8 cellular contexts compared by ENCODE assay signal in genomic region chr15:70569139-70569717, GRCh38.
DNase-seq lines count a peak whose midpoint lies in the region; ATAC-seq, FAIRE-seq and TF ChIP-seq lines count a peak whose summit lies in the region.

No MANE protein-coding gene starts in this region.

- H3K27me3 ChIP-seq in astrocyte (ENCODE audit: insufficient read depth, low read length), result peaks cover 4% of the 10 kb centered on the region
- no peaks in the 10 kb centered on the region for H3K27me3 ChIP-seq in uterus

- no peak overlapping the region for H2AFZ ChIP-seq in astrocyte (ENCODE audit: low read depth, low read length)

- peaks cover 17% of the 10 kb centered on the region for H3K36me3 Mint-ChIP-seq in astrocyte (ENCODE audit: low read depth, unreplicated experiment)
- no peaks in the 10 kb centered on the region for H3K36me3 Mint-ChIP-seq in stimulated activated effector memory CD8-positive, alpha-beta T cell treated with anti-CD3 and anti-CD28 coated beads, Interleukin-12 subunit alpha, Interleukin-12 subunit beta, amount 100 ng/mL, for 72 hours

- TF ChIP-seq CTCF in astrocyte (IDR thresholded peaks at IDR 0.05; ENCODE audit: insufficient read depth, low read depth, low read length), result peak; percentile 54
- TF ChIP-seq CTCF in uterus (IDR thresholded peaks at IDR 0.05), result peak; percentile 20 to 40 (median 24)

- DNase-seq in Ammon's horn (ENCODE audit: low spot score) (peak; percentile 72), astrocyte (ENCODE audit: low read depth) (peak; percentile 55), iPS-NIHi11 (ENCODE audit: low spot score) (peak; percentile 55), uterus (peak in 1 of 2 donors; percentile 18), NCI-H774 (lab: John Stamatoyannopoulos, UW) (no peak), NCI-H128 (lab: John Stamatoyannopoulos, UW; ENCODE audit: unreplicated experiment) (no peak)
- no peak for DNase-seq in stimulated activated effector memory CD8-positive, alpha-beta T cell treated with anti-CD3 and anti-CD28 coated beads, Interleukin-12 subunit alpha, Interleukin-12 subunit beta, amount 100 ng/mL, for 72 hours (ENCODE audit: low spot score in 2 of 2)

- H3K4me3 ChIP-seq in astrocyte (ENCODE audit: insufficient read depth, low read depth, low read length), result no peak overlapping the region
- no peak overlapping the region for H3K4me3 ChIP-seq in uterus

- H3K36me3 ChIP-seq in astrocyte (ENCODE audit: insufficient read depth, low read length) (no peaks in the 10 kb centered on the region), uterus (no peaks in the 10 kb centered on the region)

- H3K4me2 ChIP-seq in astrocyte (ENCODE audit: low read length), result no peak overlapping the region

- ATAC-seq in stimulated activated effector memory CD8-positive, alpha-beta T cell treated with anti-CD3 and anti-CD28 coated beads, Interleukin-12 subunit alpha, Interleukin-12 subunit beta, amount 100 ng/mL, for 72 hours, result no peak

- no peak for TF ChIP-seq EP300 in Ishikawa (IDR thresholded peaks at IDR 0.05; ENCODE audit: borderline replicate concordance)

- intact Hi-C loops in uterus (cut with DNase I; ENCODE audit: low total_unique reads), result no loop called here

- no peak overlapping the region for H3K9ac ChIP-seq in astrocyte (ENCODE audit: low read length)

- no peaks in the 10 kb centered on the region for H3K4me1 ChIP-seq in astrocyte (ENCODE audit: insufficient read depth, low read length)
- H3K4me1 ChIP-seq in uterus, result no peaks in the 10 kb centered on the region

- no peak for FAIRE-seq in astrocyte (lab: Jason Lieb, UNC)

- H4K20me1 ChIP-seq in astrocyte (ENCODE audit: insufficient read depth, low read length), result no peaks in the 10 kb centered on the region

- peaks cover 8% of the 10 kb centered on the region for H3K4me1 Mint-ChIP-seq in astrocyte (ENCODE audit: low read depth, unreplicated experiment)
- H3K4me1 Mint-ChIP-seq in stimulated activated effector memory CD8-positive, alpha-beta T cell treated with anti-CD3 and anti-CD28 coated beads, Interleukin-12 subunit alpha, Interleukin-12 subunit beta, amount 100 ng/mL, for 72 hours, result peaks cover 7% of the 10 kb centered on the region

- TF ChIP-seq RAD21 in Ishikawa (IDR thresholded peaks at IDR 0.05; ENCODE audit: low read depth), result peak; percentile 83

- H3K79me2 ChIP-seq in astrocyte (ENCODE audit: insufficient read depth, low read length), result no peaks in the 10 kb centered on the region

- H3K27ac ChIP-seq in astrocyte (ENCODE audit: low read depth, low read length), result no peak overlapping the region
- H3K27ac ChIP-seq in uterus, result no peak overlapping the region

- peaks cover 14% of the 10 kb centered on the region for H3K9me3 Mint-ChIP-seq in astrocyte (ENCODE audit: unreplicated experiment)
- peaks cover 2% of the 10 kb centered on the region for H3K9me3 Mint-ChIP-seq in stimulated activated effector memory CD8-positive, alpha-beta T cell treated with anti-CD3 and anti-CD28 coated beads, Interleukin-12 subunit alpha, Interleukin-12 subunit beta, amount 100 ng/mL, for 72 hours

- TF ChIP-seq POLR2A in uterus (IDR thresholded peaks at IDR 0.05), result no peak

- H3K4me3 Mint-ChIP-seq in astrocyte (ENCODE audit: unreplicated experiment), result no peak overlapping the region
- H3K4me3 Mint-ChIP-seq in stimulated activated effector memory CD8-positive, alpha-beta T cell treated with anti-CD3 and anti-CD28 coated beads, Interleukin-12 subunit alpha, Interleukin-12 subunit beta, amount 100 ng/mL, for 72 hours, result no peak overlapping the region

- no peaks in the 10 kb centered on the region for H3K9me3 ChIP-seq in astrocyte (ENCODE audit: insufficient read depth, low read depth, low read length)
- H3K9me3 ChIP-seq in uterus, result no peaks in the 10 kb centered on the region

- H3K27me3 Mint-ChIP-seq in astrocyte (ENCODE audit: low read depth, unreplicated experiment), result peaks cover 30% of the 10 kb centered on the region

- H3K27ac Mint-ChIP-seq in astrocyte (ENCODE audit: unreplicated experiment), result no peak overlapping the region
- no peak overlapping the region for H3K27ac Mint-ChIP-seq in stimulated activated effector memory CD8-positive, alpha-beta T cell treated with anti-CD3 and anti-CD28 coated beads, Interleukin-12 subunit alpha, Interleukin-12 subunit beta, amount 100 ng/mL, for 72 hours

TF ChIP-seq in Ishikawa, 13 proteins besides CTCF, POLR2A, EP300 and RAD21:
- TF ChIP-seq TAF1 (IDR thresholded peaks at IDR 0.05; ENCODE audit: low read depth) (no peak), TCF12 (IDR thresholded peaks at IDR 0.05; ENCODE audit: low read depth) (no peak), NFIC (IDR thresholded peaks at IDR 0.05) (no peak), EGR1 (IDR thresholded peaks at IDR 0.05) (no peak), USF1 (IDR thresholded peaks at IDR 0.05) (no peak), FOXM1 (IDR thresholded peaks at IDR 0.05; ENCODE audit: borderline replicate concordance, low read depth) (no peak), TEAD4 (IDR thresholded peaks at IDR 0.05) (no peak), ZBTB7A (IDR thresholded peaks at IDR 0.05; ENCODE audit: low read depth) (no peak), CREB1 (IDR thresholded peaks at IDR 0.05; ENCODE audit: low read depth) (no peak), YY1 (IDR thresholded peaks at IDR 0.05; ENCODE audit: low read depth) (no peak), CEBPB (IDR thresholded peaks at IDR 0.05) (no peak)
- TF ChIP-seq, protein P1, sequence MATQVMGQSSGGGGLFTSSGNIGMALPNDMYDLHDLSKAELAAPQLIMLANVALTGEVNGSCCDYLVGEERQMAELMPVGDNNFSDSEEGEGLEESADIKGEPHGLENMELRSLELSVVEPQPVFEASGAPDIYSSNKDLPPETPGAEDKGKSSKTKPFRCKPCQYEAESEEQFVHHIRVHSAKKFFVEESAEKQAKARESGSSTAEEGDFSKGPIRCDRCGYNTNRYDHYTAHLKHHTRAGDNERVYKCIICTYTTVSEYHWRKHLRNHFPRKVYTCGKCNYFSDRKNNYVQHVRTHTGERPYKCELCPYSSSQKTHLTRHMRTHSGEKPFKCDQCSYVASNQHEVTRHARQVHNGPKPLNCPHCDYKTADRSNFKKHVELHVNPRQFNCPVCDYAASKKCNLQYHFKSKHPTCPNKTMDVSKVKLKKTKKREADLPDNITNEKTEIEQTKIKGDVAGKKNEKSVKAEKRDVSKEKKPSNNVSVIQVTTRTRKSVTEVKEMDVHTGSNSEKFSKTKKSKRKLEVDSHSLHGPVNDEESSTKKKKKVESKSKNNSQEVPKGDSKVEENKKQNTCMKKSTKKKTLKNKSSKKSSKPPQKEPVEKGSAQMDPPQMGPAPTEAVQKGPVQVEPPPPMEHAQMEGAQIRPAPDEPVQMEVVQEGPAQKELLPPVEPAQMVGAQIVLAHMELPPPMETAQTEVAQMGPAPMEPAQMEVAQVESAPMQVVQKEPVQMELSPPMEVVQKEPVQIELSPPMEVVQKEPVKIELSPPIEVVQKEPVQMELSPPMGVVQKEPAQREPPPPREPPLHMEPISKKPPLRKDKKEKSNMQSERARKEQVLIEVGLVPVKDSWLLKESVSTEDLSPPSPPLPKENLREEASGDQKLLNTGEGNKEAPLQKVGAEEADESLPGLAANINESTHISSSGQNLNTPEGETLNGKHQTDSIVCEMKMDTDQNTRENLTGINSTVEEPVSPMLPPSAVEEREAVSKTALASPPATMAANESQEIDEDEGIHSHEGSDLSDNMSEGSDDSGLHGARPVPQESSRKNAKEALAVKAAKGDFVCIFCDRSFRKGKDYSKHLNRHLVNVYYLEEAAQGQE (IDR thresholded peaks at IDR 0.05; ENCODE audit: low read depth), result no peak
- TF ChIP-seq, protein P2, sequence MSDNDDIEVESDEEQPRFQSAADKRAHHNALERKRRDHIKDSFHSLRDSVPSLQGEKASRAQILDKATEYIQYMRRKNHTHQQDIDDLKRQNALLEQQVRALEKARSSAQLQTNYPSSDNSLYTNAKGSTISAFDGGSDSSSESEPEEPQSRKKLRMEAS (IDR thresholded peaks at IDR 0.05), result no peak
TF ChIP-seq in Ishikawa: peak in this region for 0.

Comparison
In these comparisons a context has a peak if more than half of its experiments do, and no peak if none do; other contexts are left out.
1. DNase-seq: peak in Ammon's horn (single experiment), astrocyte (single experiment) and iPS-NIHi11 (single experiment); none in NCI-H774 (single experiment), NCI-H128 (single experiment) and stimulated activated effector memory CD8-positive, alpha-beta T cell treated with anti-CD3 and anti-CD28 coated beads, Interleukin-12 subunit alpha, Interleukin-12 subunit beta, amount 100 ng/mL, for 72 hours (0 of 2).